In genomic region chr2:38123862-38124261, GRCh38 we compare ENCODE assay signal across 25 cellular contexts. TPM values are rescaled to one million over a fixed set of nuclear protein-coding genes. Genes with fewer than 3 reads are reported as not detected.
DNase-seq lines count a peak whose midpoint lies in the region; FAIRE-seq and TF ChIP-seq lines count a peak whose summit lies in the region.
"Had no signal": no experiment of that assay in that cellular context is flagged by ENCODE, and none has a peak within 500 bp of the region (broad histone marks: within the 10 kb centered on the region; RNA-seq: fewer than 3 reads in every experiment).

No MANE protein-coding gene starts in this region.

- FAIRE-seq in bronchial epithelial cell (lab: Jason Lieb, UNC), result no peak
- FAIRE-seq: A549, GM12878, GM19239, H1 had no signal

- no peak for TF ChIP-seq POLR2A in breast epithelium (IDR thresholded peaks at IDR 0.05)

- intact Hi-C loops in mammary epithelial cell (cut with micrococcal nuclease) (no loop called here), breast epithelium (cut with DNase I; ENCODE audit: low total_unique reads) (loop anchor here (10.0 kb wide), 1 partner anchor 509 kb away; no protein-coding TSS in a partner anchor)

- no peaks in the 10 kb centered on the region for H3K36me3 ChIP-seq in mammary epithelial cell (ENCODE audit: insufficient read depth, low read length)
- no peaks in the 10 kb centered on the region for H3K36me3 ChIP-seq in breast epithelium
- no peaks in the 10 kb centered on the region for H3K36me3 ChIP-seq in bronchial epithelial cell (ENCODE audit: control insufficient read depth, insufficient read depth, low read length)
- H3K36me3 ChIP-seq: BE2C had no signal

- H4K20me1 ChIP-seq in mammary epithelial cell (ENCODE audit: insufficient read depth, low read length), result no peaks in the 10 kb centered on the region
- H4K20me1 ChIP-seq: BLaER1 treated with 17β-estradiol and CSF1 and Interleukin-3, amounts not matched to agents 10 nM and 100 nM had no signal

- H3K4me1 ChIP-seq in mammary epithelial cell (ENCODE audit: insufficient read depth, low read length) (peaks cover 13% of the 10 kb centered on the region), breast epithelium (no peaks in the 10 kb centered on the region)
- H3K4me1 ChIP-seq: A549, BE2C had no signal

- TF ChIP-seq CTCF in mammary epithelial cell (conservative IDR thresholded peaks at IDR 0.05 in 1 of 2, IDR thresholded peaks at IDR 0.05 in 1 of 2; ENCODE audit: extremely low read depth in 1 of 2, insufficient read depth in 1 of 2, low read depth in 1 of 2, low read length in 2 of 2), result no peak
- TF ChIP-seq CTCF in breast epithelium (IDR thresholded peaks at IDR 0.05), result no peak
- TF ChIP-seq CTCF in bronchial epithelial cell (IDR thresholded peaks at IDR 0.05; ENCODE audit: insufficient read depth, low read length, severe bottlenecking), result no peak

- in situ Hi-C loops in mammary epithelial cell (cut with MboI; ENCODE audit: low sequenced_read_pairs in 2 of 2), result no loop called here

- H3K27ac ChIP-seq in mammary epithelial cell (ENCODE audit: insufficient read depth, low read depth, low read length) (no peak overlapping the region), breast epithelium (no peak overlapping the region), epithelial cell of prostate (no peak overlapping the region)
- H3K27ac ChIP-seq: A549; BLaER1 treated with 17β-estradiol and CSF1 and Interleukin-3, amounts not matched to agents 10 nM and 100 nM; GM23248 had no signal

- H3K9me3 ChIP-seq in mammary epithelial cell (replicated peaks; ENCODE audit: insufficient read depth, low read length) (peaks cover 10% of the 10 kb centered on the region), breast epithelium (peaks cover 7 to 14% of the 10 kb centered on the region in 2 donors)
- H3K9me3 ChIP-seq: BE2C had no signal

- H3K4me2 ChIP-seq in mammary epithelial cell (ENCODE audit: insufficient read depth, low read depth, low read length), result no peak overlapping the region
- H3K4me2 ChIP-seq: A549 had no signal

- BruUV-seq in mammary epithelial cell (replicated peaks; lab: Mats Ljungman, UMichigan), result no TSS peak

- DNase-seq in mammary epithelial cell (peak; percentile 56), breast epithelium (ENCODE audit: low spot score in 2 of 2) (no peak), bronchial epithelial cell (ENCODE audit: low read depth) (peak; percentile 50), epithelial cell of prostate (ENCODE audit: low read depth, low spot score) (peak; percentile 12), globus pallidus (ENCODE audit: low spot score) (no peak), DMS53 treated with DMSO at 0.1 percent for 48 hours (lab: John Stamatoyannopoulos, UW; ENCODE audit: unreplicated experiment) (no peak), NCI-H748 treated with DMSO at 0.1 percent for 48 hours (lab: John Stamatoyannopoulos, UW) (no peak)
- DNase-seq: 8988T; ACHN; AML-193; BE2C; Caco-2; CD4-positive, alpha-beta memory T cell; DMS153; DMS79; EL; GDM1; GM23248; H7; HCEC 1CT had no signal

- no peak overlapping the region for H3K9ac ChIP-seq in mammary epithelial cell (ENCODE audit: insufficient read depth, low read length)
- H3K9ac ChIP-seq: BLaER1 treated with 17β-estradiol and CSF1 and Interleukin-3, amounts not matched to agents 10 nM and 100 nM; GM23248 had no signal

- H3K4me3 ChIP-seq in mammary epithelial cell (replicated peaks in 1 of 3; ENCODE audit: insufficient read depth in 1 of 3, low read depth in 2 of 3, low read length in 3 of 3) (no peak overlapping the region), breast epithelium (no peak overlapping the region), bronchial epithelial cell (ENCODE audit: low read depth, low read length) (no peak overlapping the region)
- H3K4me3 ChIP-seq: A549; BLaER1 treated with 17β-estradiol and CSF1 and Interleukin-3, amounts not matched to agents 10 nM and 100 nM; GM12878; GM23248 had no signal

- H3K27me3 ChIP-seq in mammary epithelial cell (ENCODE audit: insufficient read depth, low read length), result no peaks in the 10 kb centered on the region
- no peaks in the 10 kb centered on the region for H3K27me3 ChIP-seq in breast epithelium
- no peaks in the 10 kb centered on the region for H3K27me3 ChIP-seq in bronchial epithelial cell (ENCODE audit: control insufficient read depth, insufficient read depth, low read length)
- H3K27me3 ChIP-seq: BE2C; BLaER1 treated with 17β-estradiol and CSF1 and Interleukin-3, amounts not matched to agents 10 nM and 100 nM had no signal

- CTCF ChIA-PET in mammary epithelial cell (lab: Charles Lee; ENCODE audit: low non-redundant PET), result no interaction called here

- dilution Hi-C loops in mammary epithelial cell (cut with HindIII; ENCODE audit: low sequenced_read_pairs), result no loop called here

- H2AFZ ChIP-seq in mammary epithelial cell (ENCODE audit: low read depth, low read length), result no peak overlapping the region
- H2AFZ ChIP-seq: GM23248 had no signal

- WGBS in mammary epithelial cell (ENCODE audit: low coverage, missing lambda C conversion rate), result 53% methylated on average over 2 of the region's 2 CpGs

- no peaks in the 10 kb centered on the region for H3K79me2 ChIP-seq in mammary epithelial cell (ENCODE audit: insufficient read depth, low read length)

RNA-seq across cellular contexts. Expression of gene CYP1B1, which starts 47.9 kb away (rescaled TPM):
- total RNA-seq in mammary epithelial cell, result 100 to 1,000 TPM in 1 of 2 donors, 10 to 100 TPM in 1; 13.8 to 317 TPM
- 4.1 TPM for polyA plus RNA-seq in mammary epithelial cell
- polyA minus RNA-seq in mammary epithelial cell, result 7.2 TPM
- total RNA-seq in breast epithelium, result 100 to 1,000 TPM in 1 of 3 donors, 10 to 100 TPM in 2; 32.9 to 166 (median 39.0) TPM
- 5.8 and 36.7 TPM in 2 replicates for total RNA-seq in bronchial epithelial cell

Comparison
In these comparisons a context has a peak if more than half of its experiments do, and no peak if none do; other contexts are left out.
1. DNase-seq: peak in mammary epithelial cell (single experiment), bronchial epithelial cell (single experiment) and epithelial cell of prostate (single experiment); none in breast epithelium (0 of 2), globus pallidus (single experiment), DMS53 treated with DMSO at 0.1 percent for 48 hours (single experiment) and NCI-H748 treated with DMSO at 0.1 percent for 48 hours (single experiment).